Comparison of ENCODE assay signal across 1 cellular context in the genomic region with DNA sequence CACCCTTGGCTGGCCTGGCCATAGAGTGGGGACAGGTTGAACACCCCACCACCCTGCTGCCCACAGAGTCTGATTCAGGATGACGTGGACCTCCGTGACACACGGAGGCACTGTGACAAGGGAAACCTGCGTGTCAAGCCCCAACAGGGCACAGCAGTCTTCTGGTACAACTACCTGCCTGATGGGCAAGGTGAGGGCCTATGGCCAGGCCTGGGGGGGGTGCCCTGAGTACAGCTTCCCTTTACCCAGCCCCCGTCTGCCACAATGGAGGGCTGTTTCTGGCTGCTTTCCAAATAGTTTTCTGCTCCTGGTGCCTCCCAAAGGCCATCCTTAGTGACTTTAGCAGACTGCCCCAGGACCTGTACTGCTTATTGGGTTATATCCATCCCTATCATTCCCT.
TF ChIP-seq lines count a peak whose summit lies in the region.

No MANE protein-coding gene starts in this region.

TF ChIP-seq in GM23338, 12 proteins besides CTCF, POLR2A, EP300 and RAD21 (continued from another document):
- TF ChIP-seq, protein P1, sequence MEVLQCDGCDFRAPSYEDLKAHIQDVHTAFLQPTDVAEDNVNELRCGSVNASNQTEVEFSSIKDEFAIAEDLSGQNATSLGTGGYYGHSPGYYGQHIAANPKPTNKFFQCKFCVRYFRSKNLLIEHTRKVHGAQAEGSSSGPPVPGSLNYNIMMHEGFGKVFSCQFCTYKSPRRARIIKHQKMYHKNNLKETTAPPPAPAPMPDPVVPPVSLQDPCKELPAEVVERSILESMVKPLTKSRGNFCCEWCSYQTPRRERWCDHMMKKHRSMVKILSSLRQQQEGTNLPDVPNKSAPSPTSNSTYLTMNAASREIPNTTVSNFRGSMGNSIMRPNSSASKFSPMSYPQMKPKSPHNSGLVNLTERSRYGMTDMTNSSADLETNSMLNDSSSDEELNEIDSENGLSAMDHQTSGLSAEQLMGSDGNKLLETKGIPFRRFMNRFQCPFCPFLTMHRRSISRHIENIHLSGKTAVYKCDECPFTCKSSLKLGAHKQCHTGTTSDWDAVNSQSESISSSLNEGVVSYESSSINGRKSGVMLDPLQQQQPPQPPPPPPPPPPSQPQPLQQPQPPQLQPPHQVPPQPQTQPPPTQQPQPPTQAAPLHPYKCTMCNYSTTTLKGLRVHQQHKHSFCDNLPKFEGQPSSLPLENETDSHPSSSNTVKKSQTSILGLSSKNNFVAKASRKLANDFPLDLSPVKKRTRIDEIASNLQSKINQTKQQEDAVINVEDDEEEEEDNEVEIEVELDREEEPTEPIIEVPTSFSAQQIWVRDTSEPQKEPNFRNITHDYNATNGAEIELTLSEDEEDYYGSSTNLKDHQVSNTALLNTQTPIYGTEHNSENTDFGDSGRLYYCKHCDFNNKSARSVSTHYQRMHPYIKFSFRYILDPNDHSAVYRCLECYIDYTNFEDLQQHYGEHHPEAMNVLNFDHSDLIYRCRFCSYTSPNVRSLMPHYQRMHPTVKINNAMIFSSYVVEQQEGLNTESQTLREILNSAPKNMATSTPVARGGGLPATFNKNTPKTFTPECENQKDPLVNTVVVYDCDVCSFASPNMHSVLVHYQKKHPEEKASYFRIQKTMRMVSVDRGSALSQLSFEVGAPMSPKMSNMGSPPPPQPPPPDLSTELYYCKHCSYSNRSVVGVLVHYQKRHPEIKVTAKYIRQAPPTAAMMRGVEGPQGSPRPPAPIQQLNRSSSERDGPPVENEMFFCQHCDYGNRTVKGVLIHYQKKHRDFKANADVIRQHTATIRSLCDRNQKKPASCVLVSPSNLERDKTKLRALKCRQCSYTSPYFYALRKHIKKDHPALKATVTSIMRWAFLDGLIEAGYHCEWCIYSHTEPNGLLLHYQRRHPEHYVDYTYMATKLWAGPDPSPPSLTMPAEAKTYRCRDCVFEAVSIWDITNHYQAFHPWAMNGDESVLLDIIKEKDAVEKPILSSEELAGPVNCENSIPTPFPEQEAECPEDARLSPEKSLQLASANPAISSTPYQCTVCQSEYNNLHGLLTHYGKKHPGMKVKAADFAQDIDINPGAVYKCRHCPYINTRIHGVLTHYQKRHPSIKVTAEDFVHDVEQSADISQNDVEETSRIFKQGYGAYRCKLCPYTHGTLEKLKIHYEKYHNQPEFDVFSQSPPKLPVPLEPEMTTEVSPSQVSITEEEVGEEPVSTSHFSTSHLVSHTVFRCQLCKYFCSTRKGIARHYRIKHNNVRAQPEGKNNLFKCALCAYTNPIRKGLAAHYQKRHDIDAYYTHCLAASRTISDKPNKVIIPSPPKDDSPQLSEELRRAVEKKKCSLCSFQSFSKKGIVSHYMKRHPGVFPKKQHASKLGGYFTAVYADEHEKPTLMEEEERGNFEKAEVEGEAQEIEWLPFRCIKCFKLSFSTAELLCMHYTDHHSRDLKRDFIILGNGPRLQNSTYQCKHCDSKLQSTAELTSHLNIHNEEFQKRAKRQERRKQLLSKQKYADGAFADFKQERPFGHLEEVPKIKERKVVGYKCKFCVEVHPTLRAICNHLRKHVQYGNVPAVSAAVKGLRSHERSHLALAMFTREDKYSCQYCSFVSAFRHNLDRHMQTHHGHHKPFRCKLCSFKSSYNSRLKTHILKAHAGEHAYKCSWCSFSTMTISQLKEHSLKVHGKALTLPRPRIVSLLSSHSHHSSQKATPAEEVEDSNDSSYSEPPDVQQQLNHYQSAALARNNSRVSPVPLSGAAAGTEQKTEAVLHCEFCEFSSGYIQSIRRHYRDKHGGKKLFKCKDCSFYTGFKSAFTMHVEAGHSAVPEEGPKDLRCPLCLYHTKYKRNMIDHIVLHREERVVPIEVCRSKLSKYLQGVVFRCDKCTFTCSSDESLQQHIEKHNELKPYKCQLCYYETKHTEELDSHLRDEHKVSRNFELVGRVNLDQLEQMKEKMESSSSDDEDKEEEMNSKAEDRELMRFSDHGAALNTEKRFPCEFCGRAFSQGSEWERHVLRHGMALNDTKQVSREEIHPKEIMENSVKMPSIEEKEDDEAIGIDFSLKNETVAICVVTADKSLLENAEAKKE (CRISPR knock-in tag; IDR thresholded peaks at IDR 0.05), result no peak
- no peak for TF ChIP-seq POLR2AphosphoS5 (IDR thresholded peaks at IDR 0.05; ENCODE audit: low read depth)
- TF ChIP-seq NANOG (IDR thresholded peaks at IDR 0.05; ENCODE audit: borderline replicate concordance), result no peak
- TF ChIP-seq JUNB (IDR thresholded peaks at IDR 0.05; ENCODE audit: unreplicated experiment), result no peak
- TF ChIP-seq EZH2phosphoT487 (IDR thresholded peaks at IDR 0.05; ENCODE audit: unreplicated experiment), result no peak
- TF ChIP-seq, protein P2, sequence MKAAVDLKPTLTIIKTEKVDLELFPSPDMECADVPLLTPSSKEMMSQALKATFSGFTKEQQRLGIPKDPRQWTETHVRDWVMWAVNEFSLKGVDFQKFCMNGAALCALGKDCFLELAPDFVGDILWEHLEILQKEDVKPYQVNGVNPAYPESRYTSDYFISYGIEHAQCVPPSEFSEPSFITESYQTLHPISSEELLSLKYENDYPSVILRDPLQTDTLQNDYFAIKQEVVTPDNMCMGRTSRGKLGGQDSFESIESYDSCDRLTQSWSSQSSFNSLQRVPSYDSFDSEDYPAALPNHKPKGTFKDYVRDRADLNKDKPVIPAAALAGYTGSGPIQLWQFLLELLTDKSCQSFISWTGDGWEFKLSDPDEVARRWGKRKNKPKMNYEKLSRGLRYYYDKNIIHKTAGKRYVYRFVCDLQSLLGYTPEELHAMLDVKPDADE (IDR thresholded peaks at IDR 0.05), result no peak
- no peak for TF ChIP-seq ZNF114 (CRISPR knock-in tag; IDR thresholded peaks at IDR 0.05)
- no peak for TF ChIP-seq CREB1 (CRISPR knock-in tag; IDR thresholded peaks at IDR 0.05; ENCODE audit: low read depth)
